In genomic region chr4:42267724-42268123, GRCh38 we compare ENCODE assay signal across 30 cellular contexts.
"Had no signal": no experiment of that assay in that cellular context is flagged by ENCODE, and none has a peak within 500 bp of the region (broad histone marks: within the 10 kb centered on the region; RNA-seq: fewer than 3 reads in every experiment).

No MANE protein-coding gene starts in this region.

- H3K9me3 Mint-ChIP-seq: activated CD8-positive, alpha-beta T cell treated with anti-CD3 and anti-CD28 coated beads for 36 hours; activated T-cell treated with anti-CD3 and anti-CD28 coated beads, Interleukin-2, amount 50 U/mL, for 4 hours; activated T-helper 17 cell treated with anti-CD3 and anti-CD28 coated beads, Interleukin-2, amount 50 U/mL, for 72 hours; central memory CD8-positive, alpha-beta T cell; dendritic cell treated with granulocyte-macrophage colony-stimulating factor and Interleukin-4, amounts not matched to agents 40 ng/mL and 50 ng/mL, for 4 days had no signal

- H3K9me3 ChIP-seq: gastrocnemius medialis, heart left ventricle had no signal

- H3K4me1 Mint-ChIP-seq: activated T-helper 17 cell treated with anti-CD3 and anti-CD28 coated beads, Interleukin-2, amount 50 U/mL, for 72 hours; central memory CD8-positive, alpha-beta T cell; endodermal cell had no signal

- ATAC-seq: activated CD8-positive, alpha-beta T cell treated with anti-CD3 and anti-CD28 coated beads for 36 hours; activated T-cell treated with anti-CD3 and anti-CD28 coated beads, Interleukin-2, amount 50 U/mL, for 4 hours; activated T-helper 17 cell treated with anti-CD3 and anti-CD28 coated beads, Interleukin-2, amount 50 U/mL, for 72 hours; esophagus mucosa; foreskin keratinocyte; gastrocnemius medialis; heart left ventricle had no signal

- H3K27me3 Mint-ChIP-seq: dendritic cell treated with granulocyte-macrophage colony-stimulating factor and Interleukin-4, amounts not matched to agents 40 ng/mL and 50 ng/mL, for 4 days had no signal

- FAIRE-seq: astrocyte, bronchial epithelial cell had no signal

- H3K27ac Mint-ChIP-seq: activated CD8-positive, alpha-beta T cell treated with anti-CD3 and anti-CD28 coated beads for 36 hours; activated naive CD8-positive, alpha-beta T cell; activated T-helper 17 cell treated with anti-CD3 and anti-CD28 coated beads, Interleukin-2, amount 50 U/mL, for 72 hours; dendritic cell treated with granulocyte-macrophage colony-stimulating factor and Interleukin-4, amounts not matched to agents 40 ng/mL and 50 ng/mL, for 4 days; endodermal cell had no signal

- H3K36me3 ChIP-seq: brain microvascular endothelial cell, gastrocnemius medialis, heart left ventricle had no signal

- H3K4me3 ChIP-seq: coronary artery, dorsolateral prefrontal cortex, gastrocnemius medialis, heart left ventricle had no signal

- H3K27me3 ChIP-seq: brain microvascular endothelial cell, dorsolateral prefrontal cortex, foreskin keratinocyte, gastrocnemius medialis, heart left ventricle had no signal

- DNase-seq: activated CD4-positive, alpha-beta T cell treated with anti-CD3 and anti-CD28 coated beads for 1 hour; activated CD4-positive, alpha-beta T cell treated with anti-CD3 and anti-CD28 coated beads for 4 hours; activated CD4-positive, alpha-beta T cell treated with anti-CD3 and anti-CD28 coated beads, Interleukin-2, amount 50 U/mL, for 1 hour; activated CD4-positive, alpha-beta T cell treated with anti-CD3 and anti-CD28 coated beads, Interleukin-2, amount 50 U/mL, for 48 hours; activated CD8-positive, alpha-beta memory T cell treated with anti-CD3 and anti-CD28 coated beads for 24 hours; activated CD8-positive, alpha-beta T cell treated with anti-CD3 and anti-CD28 coated beads for 36 hours; activated effector memory CD4-positive, alpha-beta T cell treated with Interleukin-2 at 50 U/mL for 16 hours; activated gamma-delta T cell treated with Interleukin-2 at 50 U/mL for 16 hours; activated naive CD4-positive, alpha-beta T cell treated with anti-CD3 and anti-CD28 coated beads, Interleukin-2, amount 50 U/mL, for 16 hours; activated naive CD4-positive, alpha-beta T cell treated with Interleukin-2 at 50 U/mL for 16 hours; activated T-cell treated with anti-CD3 and anti-CD28 coated beads, Interleukin-2, amount 50 U/mL, for 4 hours; amniotic stem cell; anterior cingulate cortex; brain microvascular endothelial cell; dorsolateral prefrontal cortex; effector memory CD4-positive, alpha-beta T cell; endodermal cell; foreskin keratinocyte; gastrocnemius medialis; glutamatergic neuron; heart left ventricle; T-helper 2 cell had no signal

- H3K4me3 Mint-ChIP-seq: activated CD8-positive, alpha-beta T cell treated with anti-CD3 and anti-CD28 coated beads for 36 hours; activated naive CD8-positive, alpha-beta T cell; activated T-cell treated with anti-CD3 and anti-CD28 coated beads, Interleukin-2, amount 50 U/mL, for 4 hours; activated T-helper 17 cell treated with anti-CD3 and anti-CD28 coated beads, Interleukin-2, amount 50 U/mL, for 72 hours; central memory CD8-positive, alpha-beta T cell; dendritic cell treated with granulocyte-macrophage colony-stimulating factor and Interleukin-4, amounts not matched to agents 40 ng/mL and 50 ng/mL, for 4 days; endodermal cell had no signal

- H3K27ac ChIP-seq: brain microvascular endothelial cell, coronary artery, dorsolateral prefrontal cortex, foreskin keratinocyte, gastrocnemius medialis, heart left ventricle had no signal

- H3K4me1 ChIP-seq: foreskin keratinocyte, gastrocnemius medialis had no signal

- H3K36me3 Mint-ChIP-seq: activated naive CD8-positive, alpha-beta T cell had no signal
